In genomic region chr4:2008921-2009650, GRCh38 we compare ENCODE assay signal across 8 cellular contexts. TPM values are rescaled to one million over a fixed set of nuclear protein-coding genes. Genes with fewer than 3 reads are reported as not detected.
DNase-seq lines count a peak whose midpoint lies in the region; ATAC-seq and TF ChIP-seq lines count a peak whose summit lies in the region.

Gene NELFA (minus strand): TSS chr4:2008974. CDS start chr4:2008959, 15 bp downstream.

- DNase-seq in NCI-H1092 (lab: John Stamatoyannopoulos, UW) (peak; percentile 94), SKM-1 (lab: John Stamatoyannopoulos, UW; ENCODE audit: unreplicated experiment) (peak; percentile 92), glomerular visceral epithelial cell (ENCODE audit: extremely low spot score) (peak; percentile 94), omental fat pad (ENCODE audit: low spot score) (peak; percentile 83)
- peak; percentile 92 to 96 for DNase-seq in activated naive CD4-positive, alpha-beta T cell treated with anti-CD3 and anti-CD28 coated beads, Interleukin-2, amount 50 U/mL, for 72 hours (ENCODE audit: low spot score in 2 of 2)

- peak within 1 kb of the TSS; percentile 90 for H3K27ac ChIP-seq in temporal lobe (ENCODE audit: low read depth, low read length)

- peak; percentile 75 for ATAC-seq in HG02610 (IDR thresholded peaks at IDR 0.05; ENCODE audit: unreplicated experiment)
- peak; percentile 84 to 85 for ATAC-seq in activated naive CD4-positive, alpha-beta T cell treated with anti-CD3 and anti-CD28 coated beads, Interleukin-2, amount 50 U/mL, for 72 hours
- ATAC-seq in omental fat pad (ENCODE audit: low FRiP score), result peak; percentile 90

- TF ChIP-seq CTCF in omental fat pad (IDR thresholded peaks at IDR 0.05), result no peak

- H3K27ac Mint-ChIP-seq in activated naive CD4-positive, alpha-beta T cell treated with anti-CD3 and anti-CD28 coated beads, Interleukin-2, amount 50 U/mL, for 72 hours, result peak within 1 kb of the TSS; percentile 94 to 98

- no peaks in the 10 kb centered on the region for H3K9me3 Mint-ChIP-seq in activated naive CD4-positive, alpha-beta T cell treated with anti-CD3 and anti-CD28 coated beads, Interleukin-2, amount 50 U/mL, for 72 hours

- peak; percentile 67 for TF ChIP-seq POLR2A in GM10847 (IDR thresholded peaks at IDR 0.05; ENCODE audit: extremely low read depth, insufficient read length)

- peaks cover 15 to 20% of the 10 kb centered on the region in 2 donors for H3K36me3 Mint-ChIP-seq in activated naive CD4-positive, alpha-beta T cell treated with anti-CD3 and anti-CD28 coated beads, Interleukin-2, amount 50 U/mL, for 72 hours

RNA-seq across cellular contexts. Expression of gene NELFA, which starts in this region (rescaled TPM):
- 10 to 100 TPM; 44.8 to 53.8 TPM for total RNA-seq in activated naive CD4-positive, alpha-beta T cell treated with anti-CD3 and anti-CD28 coated beads, Interleukin-2, amount 50 U/mL, for 72 hours
- 10 to 100 TPM in 3 of 4 donors, 1 to 10 TPM in 1; 8.2 to 17.7 (median 13.9) TPM for total RNA-seq in omental fat pad
- total RNA-seq in temporal lobe, result 12.3 TPM

Comparison
In these comparisons a context has a peak if more than half of its experiments do, and no peak if none do; other contexts are left out.
1. Peak in every context shown above with its lines: DNase-seq, ATAC-seq and H3K27ac ChIP-seq.